In genomic region chr19:15616627-15617270, GRCh38 we compare ENCODE assay signal across 25 cellular contexts. TPM values are rescaled to one million over a fixed set of nuclear protein-coding genes. Genes with fewer than 3 reads are reported as not detected.
A peak's percentile ranks its signal among the peaks of the same experiment; 100 is the strongest.
DNase-seq lines count a peak whose midpoint lies in the region; ATAC-seq, FAIRE-seq and TF ChIP-seq lines count a peak whose summit lies in the region.
"Had no signal": no experiment of that assay in that cellular context is flagged by ENCODE, and none has a peak within 500 bp of the region (broad histone marks: within the 10 kb centered on the region; RNA-seq: fewer than 3 reads in every experiment).

No MANE protein-coding gene starts in this region.

- H3K27me3 ChIP-seq in liver (ENCODE audit: control insufficient read depth in 4 of 4, insufficient read depth in 4 of 4, low read length in 3 of 4) (no peaks in the 10 kb centered on the region), HepG2 (ENCODE audit: control insufficient read depth in 1 of 2, insufficient read depth in 2 of 2, low read length in 2 of 2) (no peaks in the 10 kb centered on the region; a peak in 1 of 5 replicates), esophagus muscularis mucosa (peaks cover 0 to 49% (median 0%) of the 10 kb centered on the region in 4 donors)

- ATAC-seq in HepG2 = no peak
- no peak for ATAC-seq in stimulated activated effector memory CD8-positive, alpha-beta T cell treated with anti-CD3 and anti-CD28 coated beads, Interleukin-12 subunit alpha, Interleukin-12 subunit beta, amount 100 ng/mL, for 72 hours
- no peak for ATAC-seq in HG02884 (IDR thresholded peaks at IDR 0.05; ENCODE audit: unreplicated experiment)
- no peak for ATAC-seq in HG02798 (IDR thresholded peaks at IDR 0.05; ENCODE audit: poor library complexity, unreplicated experiment)

- no peak for TF ChIP-seq CTCF in liver (IDR thresholded peaks at IDR 0.05; ENCODE audit: low read depth, low read length, missing input control)
- no peak for TF ChIP-seq CTCF in HepG2 (CRISPR knock-in tag; IDR thresholded peaks at IDR 0.05)
- no peak for TF ChIP-seq CTCF in NB4 (IDR thresholded peaks at IDR 0.05; ENCODE audit: low read depth, low read length)
- TF ChIP-seq CTCF in esophagus muscularis mucosa (IDR thresholded peaks at IDR 0.05) = no peak

- H3K27ac ChIP-seq in liver (ENCODE audit: low read depth in 1 of 2, low read length in 2 of 2) (no peak overlapping the region), HepG2 (ENCODE audit: extremely low read length, insufficient read depth, low read length) (no peak overlapping the region), esophagus muscularis mucosa (replicated peaks in 1 of 4) (no peak overlapping the region)
- H3K27ac ChIP-seq: GM23248 had no signal

- H3K4me1 Mint-ChIP-seq in stimulated activated effector memory CD8-positive, alpha-beta T cell treated with anti-CD3 and anti-CD28 coated beads, Interleukin-12 subunit alpha, Interleukin-12 subunit beta, amount 100 ng/mL, for 72 hours = peaks cover 11% of the 10 kb centered on the region
- H3K4me1 Mint-ChIP-seq: CD8-positive, alpha-beta memory T cell had no signal

- POLR2A ChIA-PET in HepG2 (lab: Yijun Ruan, JAX) = no interaction called here

- no peak overlapping the region for H2AFZ ChIP-seq in HepG2 (ENCODE audit: low read length)
- H2AFZ ChIP-seq: GM23248 had no signal

- H3K9me3 ChIP-seq in liver (ENCODE audit: control insufficient read depth in 4 of 4, low read length in 3 of 4) (no peaks in the 10 kb centered on the region), HepG2 (ENCODE audit: low read length) (no peaks in the 10 kb centered on the region), esophagus muscularis mucosa (no peaks in the 10 kb centered on the region)

- TF ChIP-seq EP300 in HepG2 (IDR thresholded peaks at IDR 0.05; ENCODE audit: low read depth in 2 of 2, low read length in 2 of 2) = no peak
- TF ChIP-seq EP300 in HepG2 (CRISPR knock-in tag; IDR thresholded peaks at IDR 0.05; ENCODE audit: borderline replicate concordance) = no peak
- TF ChIP-seq EP300 in esophagus muscularis mucosa (IDR thresholded peaks at IDR 0.05) = no peak

- no peaks in the 10 kb centered on the region for H3K36me3 ChIP-seq in liver (ENCODE audit: control insufficient read depth in 4 of 4, insufficient read depth in 3 of 4, low read depth in 1 of 4, low read length in 3 of 4)
- no peaks in the 10 kb centered on the region for H3K36me3 ChIP-seq in HepG2 (replicated peaks in 1 of 2; ENCODE audit: control insufficient read depth in 1 of 2, insufficient read depth in 2 of 2, low read length in 2 of 2)
- H3K36me3 ChIP-seq in esophagus muscularis mucosa = no peaks in the 10 kb centered on the region

- TF ChIP-seq RAD21 in liver (IDR thresholded peaks at IDR 0.05) = no peak
- no peak for TF ChIP-seq RAD21 in HepG2 (CRISPR knock-in tag; IDR thresholded peaks at IDR 0.05)

- H3K4me1 ChIP-seq in liver (ENCODE audit: control insufficient read depth in 4 of 4, insufficient read depth in 4 of 4, low read length in 3 of 4) = no peaks in the 10 kb centered on the region
- no peaks in the 10 kb centered on the region for H3K4me1 ChIP-seq in HepG2 (ENCODE audit: insufficient read depth, low read length)
- no peaks in the 10 kb centered on the region for H3K4me1 ChIP-seq in esophagus muscularis mucosa

- intact Hi-C loops in HepG2 (cut with micrococcal nuclease; ENCODE audit: unreplicated experiment) (no loop called here), esophagus muscularis mucosa (cut with DNase I) (no loop called here)

- FAIRE-seq in HepG2 (lab: Jason Lieb, UNC) = no peak
- FAIRE-seq: D721Med, GM12892, GM19239, H1 had no signal

- peaks cover 5% of the 10 kb centered on the region for H3K9me3 Mint-ChIP-seq in stimulated activated effector memory CD8-positive, alpha-beta T cell treated with anti-CD3 and anti-CD28 coated beads, Interleukin-12 subunit alpha, Interleukin-12 subunit beta, amount 100 ng/mL, for 72 hours
- H3K9me3 Mint-ChIP-seq: CD4-positive, alpha-beta T cell; CD8-positive, alpha-beta memory T cell had no signal

- no peaks in the 10 kb centered on the region for H4K20me1 ChIP-seq in HepG2 (ENCODE audit: insufficient read depth, low read length)

- H3K79me2 ChIP-seq in HepG2 (ENCODE audit: insufficient read depth, low read length) = no peaks in the 10 kb centered on the region

- peak overlapping the region; percentile 60 for H3K27ac Mint-ChIP-seq in stimulated activated effector memory CD8-positive, alpha-beta T cell treated with anti-CD3 and anti-CD28 coated beads, Interleukin-12 subunit alpha, Interleukin-12 subunit beta, amount 100 ng/mL, for 72 hours
- H3K27ac Mint-ChIP-seq: CD4-positive, alpha-beta T cell; CD8-positive, alpha-beta memory T cell had no signal

- CTCF ChIA-PET in HepG2 (lab: Yijun Ruan, JAX; ENCODE audit: low intra/inter-chr PET ratio, low total read pairs) = no interaction called here

- no peak overlapping the region for H3K4me3 Mint-ChIP-seq in stimulated activated effector memory CD8-positive, alpha-beta T cell treated with anti-CD3 and anti-CD28 coated beads, Interleukin-12 subunit alpha, Interleukin-12 subunit beta, amount 100 ng/mL, for 72 hours
- H3K4me3 Mint-ChIP-seq: CD14-positive monocyte; CD4-positive, alpha-beta T cell; CD8-positive, alpha-beta memory T cell had no signal

- H3K9ac ChIP-seq in liver (ENCODE audit: low read depth in 1 of 2, low read length in 2 of 2) (no peak overlapping the region), HepG2 (ENCODE audit: insufficient read depth, low read depth, low read length) (no peak overlapping the region)
- H3K9ac ChIP-seq: GM23248 had no signal

- H3K36me3 Mint-ChIP-seq in stimulated activated effector memory CD8-positive, alpha-beta T cell treated with anti-CD3 and anti-CD28 coated beads, Interleukin-12 subunit alpha, Interleukin-12 subunit beta, amount 100 ng/mL, for 72 hours = no peaks in the 10 kb centered on the region
- H3K36me3 Mint-ChIP-seq: CD14-positive monocyte had no signal

- no peak overlapping the region for H3K4me2 ChIP-seq in HepG2 (ENCODE audit: low read depth, low read length)

- in situ Hi-C loops in HepG2 (cut with HindIII; ENCODE audit: extremely low pct_ligation_motif_present, low pct_unique_long_range_greater_than_20kb) = no loop called here

- H3K4me3 ChIP-seq in liver (ENCODE audit: low read depth in 1 of 3, low read length in 3 of 3) (no peak overlapping the region), HepG2 (replicated peaks in 1 of 3; ENCODE audit: insufficient read depth in 1 of 3, low read depth in 2 of 3, low read length in 3 of 3) (no peak overlapping the region), NB4 (ENCODE audit: low read depth, low read length) (no peak overlapping the region), esophagus muscularis mucosa (no peak overlapping the region)
- H3K4me3 ChIP-seq: GM23248 had no signal

- TF ChIP-seq POLR2A in HepG2 (IDR thresholded peaks at IDR 0.05; ENCODE audit: insufficient read depth in 1 of 2, low read depth in 2 of 2, low read length in 2 of 2) = no peak
- no peak for TF ChIP-seq POLR2A in NB4 (IDR thresholded peaks at IDR 0.05; ENCODE audit: extremely low read depth, insufficient read length)
- TF ChIP-seq POLR2A in esophagus muscularis mucosa (IDR thresholded peaks at IDR 0.05; ENCODE audit: low read depth) = no peak

- no peak for DNase-seq in HepG2 (ENCODE audit: low spot score)
- DNase-seq in NB4 (ENCODE audit: low read depth) = peak; percentile 72
- DNase-seq in esophagus muscularis mucosa (ENCODE audit: extremely low spot score) = peak; percentile 74
- peak in 1 of 2 donors; percentile 25 for DNase-seq in stimulated activated effector memory CD8-positive, alpha-beta T cell treated with anti-CD3 and anti-CD28 coated beads, Interleukin-12 subunit alpha, Interleukin-12 subunit beta, amount 100 ng/mL, for 72 hours (ENCODE audit: low spot score in 2 of 2)
- DNase-seq in T-helper 1 cell = no peak
- DNase-seq: CD4-positive, alpha-beta T cell; CD8-positive, alpha-beta memory T cell; DMS 273 treated with DMSO at 0.1 percent for 48 hours; DMS79; EL; GDM1; GM23248; H7; HCEC 1CT had no signal

- BruUV-seq in HepG2 (replicated peaks; lab: Mats Ljungman, UMichigan) = no TSS peak

- WGBS in liver = 37% methylated on average over 7 of the region's 7 CpGs
- 3% methylated on average over 6 of the region's 7 CpGs for WGBS in HepG2 (ENCODE audit: low lambda C conversion rate)
- WGBS in esophagus muscularis mucosa = 65% methylated on average over 5 of the region's 7 CpGs

RNA-seq across cellular contexts. Expression of gene CYP4F8, which starts 1.7 kb away (rescaled TPM):
- total RNA-seq in liver = not detected
- not detected for polyA plus RNA-seq in liver
- not detected in 2 replicates for total RNA-seq in HepG2 (2016; rRNA removed; fragmentation: Illumina TruSeq; extraction: Trizol)
- not detected in 2 replicates for total RNA-seq in HepG2 (2016; cell fraction: cytosol; rRNA removed; fragmentation: Illumina TruSeq; extraction: Trizol; ENCODE audit: low read depth)
- not detected in 2 replicates for total RNA-seq in HepG2 (2016; cell fraction: insoluble cytoplasmic fraction; rRNA removed; fragmentation: Illumina TruSeq; extraction: Trizol)
- total RNA-seq in HepG2 (2016; cell fraction: membrane; rRNA removed; fragmentation: Illumina TruSeq; extraction: Trizol) = not detected in 2 replicates
- not detected in 2 replicates for total RNA-seq in HepG2 (2016; cell fraction: nucleus; rRNA removed; fragmentation: Illumina TruSeq; extraction: Trizol)
- polyA plus RNA-seq in HepG2 (2011; rRNA removed) = not detected in 2 replicates
- polyA plus RNA-seq in HepG2 (2011; cell fraction: cytosol; rRNA removed) = not detected in 2 replicates
- polyA plus RNA-seq in HepG2 (2011; cell fraction: nucleus; rRNA removed) = not detected in 2 replicates
- polyA plus RNA-seq in HepG2 (2012) = not detected in 2 replicates
- polyA plus RNA-seq in HepG2 (2016; cell fraction: cytosol; fragmentation: Illumina TruSeq; extraction: Trizol; ENCODE audit: low read depth) = not detected in 2 replicates
- not detected in 2 replicates for polyA plus RNA-seq in HepG2 (2016; cell fraction: insoluble cytoplasmic fraction; fragmentation: Illumina TruSeq; extraction: Trizol; ENCODE audit: low read depth)
- not detected in 2 replicates for polyA plus RNA-seq in HepG2 (2016; cell fraction: membrane; fragmentation: Illumina TruSeq; extraction: Trizol; ENCODE audit: low read depth)
- polyA plus RNA-seq in HepG2 (2016; cell fraction: nucleus; fragmentation: Illumina TruSeq; extraction: Trizol; ENCODE audit: insufficient read depth, low read depth) = not detected in 2 replicates
- polyA minus RNA-seq in HepG2 (2011; rRNA and poly(A)+ RNA removed; ENCODE audit: low replicate concordance) = not detected in 2 replicates
- polyA minus RNA-seq in HepG2 (2011; cell fraction: cytosol; rRNA and poly(A)+ RNA removed) = not detected in 2 replicates
- polyA minus RNA-seq in HepG2 (2011; cell fraction: nucleus; rRNA and poly(A)+ RNA removed) = not detected in 2 replicates
- not detected for total RNA-seq in esophagus muscularis mucosa
- total RNA-seq: A172; A673; CD4-positive, alpha-beta T cell; CD8-positive, alpha-beta memory T cell; GM23248; H1; H7 had no signal
- polyA plus RNA-seq: BJ; CD14-positive monocyte; CD8-positive, alpha-beta memory T cell; GM23248; H1 had no signal

RNA-seq across cellular contexts. Expression of gene CYP4F3, which starts 23.9 kb away (rescaled TPM):
- total RNA-seq in liver (100 to 1,000 TPM in 1 of 2 donors, 10 to 100 TPM in 1; 58.4 to 168 TPM), HepG2 (2016; rRNA removed; fragmentation: Illumina TruSeq; extraction: Trizol) (5.6 and 17.8 TPM in 2 replicates), esophagus muscularis mucosa (under 1 TPM in 2 of 4 donors, not detected in 2; 0.06 to 0.66 TPM)
- polyA plus RNA-seq in liver (100 to 1,000 TPM; 119 to 137 TPM), HepG2 (2011; rRNA removed) (22.8 and 36.6 TPM in 2 replicates)
- total RNA-seq in HepG2 (2016; cell fraction: cytosol; rRNA removed; fragmentation: Illumina TruSeq; extraction: Trizol; ENCODE audit: low read depth) = 1.5 and 1.8 TPM in 2 replicates
- total RNA-seq in HepG2 (2016; cell fraction: insoluble cytoplasmic fraction; rRNA removed; fragmentation: Illumina TruSeq; extraction: Trizol) = 5.2 and 19.4 TPM in 2 replicates
- total RNA-seq in HepG2 (2016; cell fraction: membrane; rRNA removed; fragmentation: Illumina TruSeq; extraction: Trizol) = 3.3 and 3.5 TPM in 2 replicates
- total RNA-seq in HepG2 (2016; cell fraction: nucleus; rRNA removed; fragmentation: Illumina TruSeq; extraction: Trizol) = 31.5 and 33.3 TPM in 2 replicates
- 8.9 and 9.0 TPM in 2 replicates for polyA plus RNA-seq in HepG2 (2011; cell fraction: cytosol; rRNA removed)
- polyA plus RNA-seq in HepG2 (2011; cell fraction: nucleus; rRNA removed) = 112 and 139 TPM in 2 replicates
- 18.0 and 18.4 TPM in 2 replicates for polyA plus RNA-seq in HepG2 (2012)
- polyA plus RNA-seq in HepG2 (2016; cell fraction: cytosol; fragmentation: Illumina TruSeq; extraction: Trizol; ENCODE audit: low read depth) = 0.71 and 0.78 TPM in 2 replicates
- 3.8 and 5.7 TPM in 2 replicates for polyA plus RNA-seq in HepG2 (2016; cell fraction: insoluble cytoplasmic fraction; fragmentation: Illumina TruSeq; extraction: Trizol; ENCODE audit: low read depth)
- polyA plus RNA-seq in HepG2 (2016; cell fraction: membrane; fragmentation: Illumina TruSeq; extraction: Trizol; ENCODE audit: low read depth) = 1.4 and 1.6 TPM in 2 replicates
- polyA plus RNA-seq in HepG2 (2016; cell fraction: nucleus; fragmentation: Illumina TruSeq; extraction: Trizol; ENCODE audit: insufficient read depth, low read depth) = 55.9 and 57.1 TPM in 2 replicates
- 4.2 and 53.5 TPM in 2 replicates for polyA minus RNA-seq in HepG2 (2011; rRNA and poly(A)+ RNA removed; ENCODE audit: low replicate concordance)
- 6.2 and 7.0 TPM in 2 replicates for polyA minus RNA-seq in HepG2 (2011; cell fraction: cytosol; rRNA and poly(A)+ RNA removed)
- 92.7 and 137 TPM in 2 replicates for polyA minus RNA-seq in HepG2 (2011; cell fraction: nucleus; rRNA and poly(A)+ RNA removed)
- total RNA-seq: A673; CD4-positive, alpha-beta T cell; GM23248; H1; H7 had no signal
- polyA plus RNA-seq: BJ; CD8-positive, alpha-beta memory T cell; GM23248; H1 had no signal

RNA-seq across cellular contexts. Expression of gene CYP4F12, which starts 56.1 kb away (rescaled TPM):
- total RNA-seq in liver (10 to 100 TPM; 19.0 to 31.0 TPM), HepG2 (2016; rRNA removed; fragmentation: Illumina TruSeq; extraction: Trizol) (7.2 and 30.8 TPM in 2 replicates), esophagus muscularis mucosa (1 to 10 TPM; 3.5 to 4.2 (median 3.7) TPM)
- polyA plus RNA-seq in liver (10 to 100 TPM; 14.6 to 64.0 TPM), HepG2 (2011; rRNA removed) (29.9 and 47.3 TPM in 2 replicates)
- total RNA-seq in HepG2 (2016; cell fraction: cytosol; rRNA removed; fragmentation: Illumina TruSeq; extraction: Trizol; ENCODE audit: low read depth) = 7.6 and 8.4 TPM in 2 replicates
- 8.4 and 31.2 TPM in 2 replicates for total RNA-seq in HepG2 (2016; cell fraction: insoluble cytoplasmic fraction; rRNA removed; fragmentation: Illumina TruSeq; extraction: Trizol)
- 7.5 and 8.0 TPM in 2 replicates for total RNA-seq in HepG2 (2016; cell fraction: membrane; rRNA removed; fragmentation: Illumina TruSeq; extraction: Trizol)
- total RNA-seq in HepG2 (2016; cell fraction: nucleus; rRNA removed; fragmentation: Illumina TruSeq; extraction: Trizol) = 58.4 and 69.5 TPM in 2 replicates
- 17.8 and 24.8 TPM in 2 replicates for polyA plus RNA-seq in HepG2 (2011; cell fraction: cytosol; rRNA removed)
- polyA plus RNA-seq in HepG2 (2011; cell fraction: nucleus; rRNA removed) = 265 and 292 TPM in 2 replicates
- 24.1 and 32.2 TPM in 2 replicates for polyA plus RNA-seq in HepG2 (2012)
- polyA plus RNA-seq in HepG2 (2016; cell fraction: cytosol; fragmentation: Illumina TruSeq; extraction: Trizol; ENCODE audit: low read depth) = 5.0 and 5.2 TPM in 2 replicates
- polyA plus RNA-seq in HepG2 (2016; cell fraction: insoluble cytoplasmic fraction; fragmentation: Illumina TruSeq; extraction: Trizol; ENCODE audit: low read depth) = 7.9 and 8.8 TPM in 2 replicates
- polyA plus RNA-seq in HepG2 (2016; cell fraction: membrane; fragmentation: Illumina TruSeq; extraction: Trizol; ENCODE audit: low read depth) = 6.3 and 6.8 TPM in 2 replicates
- polyA plus RNA-seq in HepG2 (2016; cell fraction: nucleus; fragmentation: Illumina TruSeq; extraction: Trizol; ENCODE audit: insufficient read depth, low read depth) = 110 and 117 TPM in 2 replicates
- 30.7 and 43.0 TPM in 2 replicates for polyA minus RNA-seq in HepG2 (2011; rRNA and poly(A)+ RNA removed; ENCODE audit: low replicate concordance)
- 11.0 and 11.8 TPM in 2 replicates for polyA minus RNA-seq in HepG2 (2011; cell fraction: cytosol; rRNA and poly(A)+ RNA removed)
- polyA minus RNA-seq in HepG2 (2011; cell fraction: nucleus; rRNA and poly(A)+ RNA removed) = 81.9 and 132 TPM in 2 replicates
- total RNA-seq: A673, GM23248, H1, H7 had no signal
- polyA plus RNA-seq: BJ; CD14-positive monocyte; CD8-positive, alpha-beta memory T cell; GM23248; H1 had no signal

Comparison
In these comparisons a context has a peak if more than half of its experiments do, and no peak if none do; other contexts are left out.
1. DNase-seq: peak in NB4 (single experiment) and esophagus muscularis mucosa (single experiment); none in HepG2 (single experiment) and T-helper 1 cell (0 of 5).